ENCODE assay signal across 10 cellular contexts in the genomic region with DNA sequence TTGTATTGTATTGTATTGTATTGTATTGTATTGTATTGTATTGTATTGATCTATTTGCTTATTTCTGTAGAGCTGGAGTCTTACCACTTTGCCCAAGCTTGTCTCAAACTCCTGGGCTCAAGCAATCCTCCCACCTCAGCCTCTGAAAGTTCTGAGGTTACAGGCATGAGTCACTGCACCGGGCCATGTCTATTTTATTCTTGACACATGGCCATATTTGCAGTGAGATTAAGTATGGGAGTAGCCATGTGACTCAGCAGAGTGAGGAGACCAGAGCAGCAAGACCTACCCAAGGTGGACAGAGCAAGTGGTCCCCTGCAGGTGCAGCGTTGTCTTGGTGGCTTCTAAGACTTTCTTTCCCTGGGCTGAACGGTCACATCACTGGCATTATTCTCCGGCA. TPM values are rescaled to one million over a fixed set of nuclear protein-coding genes. Genes with fewer than 3 reads are reported as not detected.
A peak's percentile ranks its signal among the peaks of the same experiment; 100 is the strongest.
DNase-seq lines count a peak whose midpoint lies in the region; ATAC-seq, FAIRE-seq and TF ChIP-seq lines count a peak whose summit lies in the region.
"Had no signal": no experiment of that assay in that cellular context is flagged by ENCODE, and none has a peak within 500 bp of the region (broad histone marks: within the 10 kb centered on the region; RNA-seq: fewer than 3 reads in every experiment).

No MANE protein-coding gene starts in this region.

- H3K9me3 Mint-ChIP-seq in activated T-cell treated with anti-CD3 and anti-CD28 coated beads, Interleukin-2, amount 50 U/mL, for 72 hours = peaks cover 1 to 5% of the 10 kb centered on the region in 2 donors
- no peaks in the 10 kb centered on the region for H3K9me3 Mint-ChIP-seq in stimulated activated memory B cell treated with anti-CD40 and anti-IgM and Interleukin-4, amounts not matched to agents 10 μg/mL and 1 μg/mL and 100 μg/mL, for 72 hours
- H3K9me3 Mint-ChIP-seq: nephron had no signal

- no peak overlapping the region for H3K9ac ChIP-seq in HepG2 (ENCODE audit: insufficient read depth, low read depth, low read length)

- TF ChIP-seq POLR2A in HepG2 (IDR thresholded peaks at IDR 0.05; ENCODE audit: insufficient read depth in 1 of 2, low read depth in 2 of 2, low read length in 2 of 2) (no peak), right lobe of liver (IDR thresholded peaks at IDR 0.05) (no peak), gastrocnemius medialis (IDR thresholded peaks at IDR 0.05) (no peak)

- H4K20me1 ChIP-seq in HepG2 (ENCODE audit: insufficient read depth, low read length) = no peaks in the 10 kb centered on the region

- WGBS in HepG2 (ENCODE audit: low lambda C conversion rate) = 59% methylated on average over 4 of the region's 4 CpGs
- WGBS in right lobe of liver (ENCODE audit: insufficient coverage, low coverage, low lambda C conversion rate, missing lambda C conversion rate) = 63% methylated on average over 2 of the region's 4 CpGs

- H3K79me2 ChIP-seq in HepG2 (ENCODE audit: insufficient read depth, low read length) = no peaks in the 10 kb centered on the region

- no peak overlapping the region for H2AFZ ChIP-seq in HepG2 (ENCODE audit: low read length)

- no peaks in the 10 kb centered on the region for H3K36me3 ChIP-seq in HepG2 (replicated peaks in 1 of 2; ENCODE audit: control insufficient read depth in 1 of 2, insufficient read depth in 2 of 2, low read length in 2 of 2)
- H3K36me3 ChIP-seq in right lobe of liver = no peaks in the 10 kb centered on the region
- H3K36me3 ChIP-seq in gastrocnemius medialis = no peaks in the 10 kb centered on the region

- no peak for TF ChIP-seq EP300 in HepG2 (IDR thresholded peaks at IDR 0.05; ENCODE audit: low read depth in 2 of 2, low read length in 2 of 2)
- TF ChIP-seq EP300 in HepG2 (CRISPR knock-in tag; IDR thresholded peaks at IDR 0.05; ENCODE audit: borderline replicate concordance) = no peak

- no peak overlapping the region for H3K27ac ChIP-seq in HepG2 (ENCODE audit: extremely low read length, insufficient read depth, low read length)
- H3K27ac ChIP-seq in right lobe of liver = no peak overlapping the region
- H3K27ac ChIP-seq in gastrocnemius medialis = no peak overlapping the region

- TF ChIP-seq CTCF in HepG2 (CRISPR knock-in tag; IDR thresholded peaks at IDR 0.05) (no peak), right lobe of liver (IDR thresholded peaks at IDR 0.05) (no peak), gastrocnemius medialis (IDR thresholded peaks at IDR 0.05 in 4 of 5, conservative IDR thresholded peaks at IDR 0.05 in 1 of 5) (no peak)

- H3K4me3 ChIP-seq in HepG2 (replicated peaks in 1 of 3; ENCODE audit: insufficient read depth in 1 of 3, low read depth in 2 of 3, low read length in 3 of 3) (no peak overlapping the region), right lobe of liver (no peak overlapping the region), gastrocnemius medialis (no peak overlapping the region)

- POLR2A ChIA-PET in HepG2 (lab: Yijun Ruan, JAX) = no interaction called here

- no peak for TF ChIP-seq RAD21 in HepG2 (CRISPR knock-in tag; IDR thresholded peaks at IDR 0.05)

- H3K27ac Mint-ChIP-seq in activated T-cell treated with anti-CD3 and anti-CD28 coated beads, Interleukin-2, amount 50 U/mL, for 72 hours = peak overlapping the region; percentile 61
- H3K27ac Mint-ChIP-seq in stimulated activated memory B cell treated with anti-CD40 and anti-IgM and Interleukin-4, amounts not matched to agents 10 μg/mL and 1 μg/mL and 100 μg/mL, for 72 hours = no peak overlapping the region
- H3K27ac Mint-ChIP-seq: nephron had no signal

- no TSS peak for BruUV-seq in HepG2 (replicated peaks; lab: Mats Ljungman, UMichigan)

- no peak overlapping the region for H3K4me2 ChIP-seq in HepG2 (ENCODE audit: low read depth, low read length)

- peaks cover 4% of the 10 kb centered on the region for H3K27me3 Mint-ChIP-seq in activated T-cell treated with anti-CD3 and anti-CD28 coated beads, Interleukin-2, amount 50 U/mL, for 72 hours (ENCODE audit: low read depth)
- peaks cover 31% of the 10 kb centered on the region for H3K27me3 Mint-ChIP-seq in stimulated activated memory B cell treated with anti-CD40 and anti-IgM and Interleukin-4, amounts not matched to agents 10 μg/mL and 1 μg/mL and 100 μg/mL, for 72 hours

- H3K4me1 ChIP-seq in HepG2 (ENCODE audit: insufficient read depth, low read length) = no peaks in the 10 kb centered on the region
- H3K4me1 ChIP-seq in right lobe of liver = no peaks in the 10 kb centered on the region
- H3K4me1 ChIP-seq in gastrocnemius medialis = no peaks in the 10 kb centered on the region

- peaks cover 0 to under 1% of the 10 kb centered on the region in 2 experiments; a peak in 1 of 5 replicates for H3K27me3 ChIP-seq in HepG2 (ENCODE audit: control insufficient read depth in 1 of 2, insufficient read depth in 2 of 2, low read length in 2 of 2)
- no peaks in the 10 kb centered on the region for H3K27me3 ChIP-seq in right lobe of liver
- no peaks in the 10 kb centered on the region for H3K27me3 ChIP-seq in gastrocnemius medialis

- in situ Hi-C loops in HepG2 (cut with HindIII; ENCODE audit: extremely low pct_ligation_motif_present, low pct_unique_long_range_greater_than_20kb) = no loop called here
- in situ Hi-C loops in gastrocnemius medialis (cut with MboI; ENCODE audit: low sequenced_read_pairs in 4 of 4) = no loop called here

- DNase-seq in HepG2 (ENCODE audit: low spot score) = no peak
- DNase-seq in right lobe of liver = no peak
- peak; percentile 36 to 41 for DNase-seq in activated T-cell treated with anti-CD3 and anti-CD28 coated beads, Interleukin-2, amount 50 U/mL, for 72 hours
- no peak for DNase-seq in NCI-H187 treated with DMSO at 0.1 percent for 48 hours (lab: John Stamatoyannopoulos, UW)
- DNase-seq in islet precursor cell = no peak
- DNase-seq in gastrocnemius medialis = no peak
- DNase-seq: DND-41 had no signal

- no peak for FAIRE-seq in HepG2 (lab: Jason Lieb, UNC)

- no peak for ATAC-seq in HepG2
- ATAC-seq in right lobe of liver = no peak
- peak; percentile 68 for ATAC-seq in HG03097 (IDR thresholded peaks at IDR 0.05; ENCODE audit: low FRiP score, unreplicated experiment)
- ATAC-seq in activated T-cell treated with anti-CD3 and anti-CD28 coated beads, Interleukin-2, amount 50 U/mL, for 72 hours (replicated peaks in 1 of 2) = peak; percentile 93 to 94
- peak; percentile 54 for ATAC-seq in stimulated activated memory B cell treated with anti-CD40 and anti-IgM and Interleukin-4, amounts not matched to agents 10 μg/mL and 1 μg/mL and 100 μg/mL, for 72 hours
- ATAC-seq in gastrocnemius medialis = no peak

- CTCF ChIA-PET in HepG2 (lab: Yijun Ruan, JAX; ENCODE audit: low intra/inter-chr PET ratio, low total read pairs) = no interaction called here

- H3K4me3 Mint-ChIP-seq in activated T-cell treated with anti-CD3 and anti-CD28 coated beads, Interleukin-2, amount 50 U/mL, for 72 hours = no peak overlapping the region
- H3K4me3 Mint-ChIP-seq in stimulated activated memory B cell treated with anti-CD40 and anti-IgM and Interleukin-4, amounts not matched to agents 10 μg/mL and 1 μg/mL and 100 μg/mL, for 72 hours = no peak overlapping the region
- H3K4me3 Mint-ChIP-seq: nephron had no signal

- peaks cover 18% of the 10 kb centered on the region for H3K4me1 Mint-ChIP-seq in activated T-cell treated with anti-CD3 and anti-CD28 coated beads, Interleukin-2, amount 50 U/mL, for 72 hours (ENCODE audit: low read depth)
- H3K4me1 Mint-ChIP-seq in stimulated activated memory B cell treated with anti-CD40 and anti-IgM and Interleukin-4, amounts not matched to agents 10 μg/mL and 1 μg/mL and 100 μg/mL, for 72 hours = peaks cover 2% of the 10 kb centered on the region
- H3K4me1 Mint-ChIP-seq: nephron had no signal

- H3K9me3 ChIP-seq in HepG2 (ENCODE audit: low read length) (no peaks in the 10 kb centered on the region), right lobe of liver (no peaks in the 10 kb centered on the region), gastrocnemius medialis (no peaks in the 10 kb centered on the region)

- H3K36me3 Mint-ChIP-seq in activated T-cell treated with anti-CD3 and anti-CD28 coated beads, Interleukin-2, amount 50 U/mL, for 72 hours (ENCODE audit: insufficient read depth in 2 of 2) = no peaks in the 10 kb centered on the region
- no peaks in the 10 kb centered on the region for H3K36me3 Mint-ChIP-seq in stimulated activated memory B cell treated with anti-CD40 and anti-IgM and Interleukin-4, amounts not matched to agents 10 μg/mL and 1 μg/mL and 100 μg/mL, for 72 hours

- intact Hi-C loops in HepG2 (cut with micrococcal nuclease; ENCODE audit: unreplicated experiment) = no loop called here
- intact Hi-C loops in right lobe of liver (cut with DNase I) = no loop called here
- intact Hi-C loops in gastrocnemius medialis (cut with DNase I; ENCODE audit: low total_unique reads) = no loop called here

TF ChIP-seq in HepG2, 621 proteins besides CTCF, POLR2A, EP300 and RAD21 (continues in another document):
- 0 out of 2 replicates have a peak, but pooled peaks have one; percentile 15 for TF ChIP-seq FOSL2 (CRISPR knock-in tag; IDR thresholded peaks at IDR 0.05)
- TF ChIP-seq SALL2 (CRISPR knock-in tag; IDR thresholded peaks at IDR 0.05) = no peak

RNA-seq across cellular contexts. Expression of gene UBAC2, which starts 49.1 kb away (rescaled TPM):
- 44.0 and 61.3 TPM in 2 replicates for total RNA-seq in HepG2 (2016; rRNA removed; fragmentation: Illumina TruSeq; extraction: Trizol)
- 34.9 and 39.6 TPM in 2 replicates for total RNA-seq in HepG2 (2016; cell fraction: cytosol; rRNA removed; fragmentation: Illumina TruSeq; extraction: Trizol; ENCODE audit: low read depth)
- 38.5 and 64.4 TPM in 2 replicates for total RNA-seq in HepG2 (2016; cell fraction: insoluble cytoplasmic fraction; rRNA removed; fragmentation: Illumina TruSeq; extraction: Trizol)
- 63.6 and 68.1 TPM in 2 replicates for total RNA-seq in HepG2 (2016; cell fraction: membrane; rRNA removed; fragmentation: Illumina TruSeq; extraction: Trizol)
- 53.7 and 64.6 TPM in 2 replicates for total RNA-seq in HepG2 (2016; cell fraction: nucleus; rRNA removed; fragmentation: Illumina TruSeq; extraction: Trizol)
- polyA plus RNA-seq in HepG2 (2011; rRNA removed) = 80.8 and 84.2 TPM in 2 replicates
- polyA plus RNA-seq in HepG2 (2011; cell fraction: cytosol; rRNA removed) = 69.1 and 91.4 TPM in 2 replicates
- 25.5 and 30.1 TPM in 2 replicates for polyA plus RNA-seq in HepG2 (2011; cell fraction: nucleus; rRNA removed)
- 63.7 and 72.4 TPM in 2 replicates for polyA plus RNA-seq in HepG2 (2012)
- 37.1 and 38.0 TPM in 2 replicates for polyA plus RNA-seq in HepG2 (2016; cell fraction: cytosol; fragmentation: Illumina TruSeq; extraction: Trizol; ENCODE audit: low read depth)
- 45.9 TPM in 2 replicates for polyA plus RNA-seq in HepG2 (2016; cell fraction: insoluble cytoplasmic fraction; fragmentation: Illumina TruSeq; extraction: Trizol; ENCODE audit: low read depth)
- 59.7 and 64.1 TPM in 2 replicates for polyA plus RNA-seq in HepG2 (2016; cell fraction: membrane; fragmentation: Illumina TruSeq; extraction: Trizol; ENCODE audit: low read depth)
- polyA plus RNA-seq in HepG2 (2016; cell fraction: nucleus; fragmentation: Illumina TruSeq; extraction: Trizol; ENCODE audit: insufficient read depth, low read depth) = 80.9 and 85.2 TPM in 2 replicates
- 58.0 and 61.9 TPM in 2 replicates for polyA minus RNA-seq in HepG2 (2011; rRNA and poly(A)+ RNA removed; ENCODE audit: low replicate concordance)
- polyA minus RNA-seq in HepG2 (2011; cell fraction: cytosol; rRNA and poly(A)+ RNA removed) = 29.7 and 34.9 TPM in 2 replicates
- 31.5 and 38.0 TPM in 2 replicates for polyA minus RNA-seq in HepG2 (2011; cell fraction: nucleus; rRNA and poly(A)+ RNA removed)
- 10 to 100 TPM; 30.2 to 45.0 (median 37.0) TPM for total RNA-seq in right lobe of liver
- total RNA-seq in activated T-cell treated with anti-CD3 and anti-CD28 coated beads, Interleukin-2, amount 50 U/mL, for 72 hours = 10 to 100 TPM; 76.7 to 80.3 TPM
- 10 to 100 TPM; 51.0 to 71.5 (median 61.1) TPM for total RNA-seq in gastrocnemius medialis

Comparison
In these comparisons a context has a peak if more than half of its experiments do, and no peak if none do; other contexts are left out.
1. ATAC-seq: peak in HG03097 (single experiment), activated T-cell treated with anti-CD3 and anti-CD28 coated beads, Interleukin-2, amount 50 U/mL, for 72 hours (2 of 2) and stimulated activated memory B cell treated with anti-CD40 and anti-IgM and Interleukin-4, amounts not matched to agents 10 μg/mL and 1 μg/mL and 100 μg/mL, for 72 hours (single experiment); none in HepG2 (single experiment), right lobe of liver (0 of 4) and gastrocnemius medialis (0 of 2).
2. DNase-seq: peak in activated T-cell treated with anti-CD3 and anti-CD28 coated beads, Interleukin-2, amount 50 U/mL, for 72 hours (2 of 2); none in HepG2 (single experiment), right lobe of liver (0 of 3), NCI-H187 treated with DMSO at 0.1 percent for 48 hours (single experiment), islet precursor cell (single experiment) and gastrocnemius medialis (0 of 2).